In the genomic region with DNA sequence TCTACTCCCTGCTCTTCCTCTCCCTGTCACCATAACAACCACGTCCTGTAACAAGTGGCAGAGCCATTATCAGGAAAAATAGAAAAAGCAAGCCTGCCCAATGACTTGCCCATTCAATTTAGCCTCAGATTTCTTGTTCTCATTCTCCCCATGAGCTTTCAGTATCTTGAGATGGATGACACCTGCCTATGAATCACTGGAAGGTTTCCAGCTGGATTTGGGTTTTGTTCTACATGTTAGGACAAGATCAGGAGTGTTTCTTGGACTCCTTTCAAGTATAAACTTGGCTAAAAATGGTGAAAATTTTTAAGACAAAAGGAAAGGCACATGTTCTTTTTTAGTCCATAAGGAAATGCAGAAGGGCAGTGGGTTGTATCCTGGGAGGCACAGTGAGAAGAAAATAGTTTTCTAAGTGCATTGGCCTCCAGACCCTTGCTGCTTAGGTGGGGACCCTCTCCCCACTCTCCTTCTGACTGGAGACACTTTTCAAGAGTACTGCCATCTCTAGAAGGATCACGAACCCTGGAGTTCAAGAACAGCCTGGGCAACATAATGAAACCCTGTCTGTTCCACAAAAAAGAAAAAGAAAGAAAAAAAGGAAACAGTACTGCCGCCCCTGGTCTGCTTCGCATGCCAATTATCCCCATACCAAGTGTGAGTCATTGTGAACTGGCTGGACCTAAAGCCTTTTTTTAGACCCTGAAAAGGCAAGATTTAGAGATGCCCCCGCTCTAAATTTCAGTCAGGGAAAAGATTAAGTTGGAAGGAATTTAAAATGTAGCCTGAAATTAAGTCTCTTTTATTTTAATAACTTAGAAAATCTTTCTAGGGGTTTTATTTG, we compare ENCODE assay signal across 10 cellular contexts. TPM values are rescaled to one million over a fixed set of nuclear protein-coding genes. Genes with fewer than 3 reads are reported as not detected.
DNase-seq lines count a peak whose midpoint lies in the region; ATAC-seq and TF ChIP-seq lines count a peak whose summit lies in the region.
"Had no signal": no experiment of that assay in that cellular context is flagged by ENCODE, and none has a peak within 500 bp of the region (broad histone marks: within the 10 kb centered on the region; RNA-seq: fewer than 3 reads in every experiment).

No MANE protein-coding gene starts in this region.

- TF ChIP-seq CTCF in fibroblast of the aortic adventitia (IDR thresholded peaks at IDR 0.05; ENCODE audit: insufficient read depth, low read length) = no peak
- TF ChIP-seq CTCF in type B pancreatic cell (conservative IDR thresholded peaks at IDR 0.05) = no peak

- H3K4me3 Mint-ChIP-seq in type B pancreatic cell = no peak overlapping the region
- no peak overlapping the region for H3K4me3 Mint-ChIP-seq in activated naive CD8-positive, alpha-beta T cell treated with anti-CD3 and anti-CD28 coated beads for 36 hours
- no peak overlapping the region for H3K4me3 Mint-ChIP-seq in T-helper 17 cell
- H3K4me3 Mint-ChIP-seq: activated T-helper 1 cell treated with anti-CD3 and anti-CD28 coated beads, Interleukin-12 subunit alpha, Interleukin-12 subunit beta, Interleukin-2, Interleukin-4 antibody, amounts not matched to agents 30 ng/mL and 10 ng/mL and 1 ng/mL, durations not matched to agents 14 hours and 24 hours and 36 hours had no signal

- H3K27ac Mint-ChIP-seq in type B pancreatic cell (peak overlapping the region; percentile 34), T-helper 17 cell (no peak overlapping the region)
- H3K27ac Mint-ChIP-seq in activated naive CD8-positive, alpha-beta T cell treated with anti-CD3 and anti-CD28 coated beads for 36 hours = no peak overlapping the region
- H3K27ac Mint-ChIP-seq: activated T-helper 1 cell treated with anti-CD3 and anti-CD28 coated beads, Interleukin-12 subunit alpha, Interleukin-12 subunit beta, Interleukin-2, Interleukin-4 antibody, amounts not matched to agents 30 ng/mL and 10 ng/mL and 1 ng/mL, durations not matched to agents 14 hours and 24 hours and 36 hours had no signal

- H3K36me3 Mint-ChIP-seq in type B pancreatic cell (no peaks in the 10 kb centered on the region), T-helper 17 cell (ENCODE audit: low read depth) (no peaks in the 10 kb centered on the region)
- H3K36me3 Mint-ChIP-seq in activated naive CD8-positive, alpha-beta T cell treated with anti-CD3 and anti-CD28 coated beads for 36 hours = no peaks in the 10 kb centered on the region

- H3K4me1 Mint-ChIP-seq in type B pancreatic cell (ENCODE audit: unreplicated experiment) = peaks cover 10% of the 10 kb centered on the region
- H3K4me1 Mint-ChIP-seq in activated naive CD8-positive, alpha-beta T cell treated with anti-CD3 and anti-CD28 coated beads for 36 hours = no peaks in the 10 kb centered on the region
- H3K4me1 Mint-ChIP-seq in T-helper 17 cell = no peaks in the 10 kb centered on the region

- peak overlapping the region; percentile 16; the same call in 1 of the 2 replicates for H3K27ac ChIP-seq in SJCRH30

- no peaks in the 10 kb centered on the region for H3K27me3 ChIP-seq in SJCRH30

- peaks cover 17% of the 10 kb centered on the region for H3K4me1 ChIP-seq in SJCRH30

- H3K9me3 Mint-ChIP-seq in type B pancreatic cell = no peaks in the 10 kb centered on the region
- no peaks in the 10 kb centered on the region for H3K9me3 Mint-ChIP-seq in activated naive CD8-positive, alpha-beta T cell treated with anti-CD3 and anti-CD28 coated beads for 36 hours
- H3K9me3 Mint-ChIP-seq: activated T-helper 1 cell treated with anti-CD3 and anti-CD28 coated beads, Interleukin-12 subunit alpha, Interleukin-12 subunit beta, Interleukin-2, Interleukin-4 antibody, amounts not matched to agents 30 ng/mL and 10 ng/mL and 1 ng/mL, durations not matched to agents 14 hours and 24 hours and 36 hours had no signal

- no peaks in the 10 kb centered on the region for H3K36me3 ChIP-seq in SJCRH30

- ATAC-seq in T-helper 17 cell (no peak), HG02588 (IDR thresholded peaks at IDR 0.05; ENCODE audit: unreplicated experiment) (no peak)

- peaks cover 2% of the 10 kb centered on the region for H3K27me3 Mint-ChIP-seq in type B pancreatic cell
- peaks cover 10% of the 10 kb centered on the region for H3K27me3 Mint-ChIP-seq in activated naive CD8-positive, alpha-beta T cell treated with anti-CD3 and anti-CD28 coated beads for 36 hours
- peaks cover 12% of the 10 kb centered on the region for H3K27me3 Mint-ChIP-seq in T-helper 17 cell

- H3K4me3 ChIP-seq in SJCRH30 (peak overlapping the region; percentile 33), fibroblast of the aortic adventitia (ENCODE audit: low read depth, low read length) (no peak overlapping the region)

- H3K9me3 ChIP-seq in SJCRH30 (replicated peaks) (no peaks in the 10 kb centered on the region), T-helper 17 cell (ENCODE audit: control insufficient read depth, low read length, poor library complexity, severe bottlenecking) (no peaks in the 10 kb centered on the region)

- DNase-seq in NCI-H1436 (lab: John Stamatoyannopoulos, UW) = peak; percentile 30
- no peak for DNase-seq in NCI-H1436 treated with DMSO at 0.1 percent for 48 hours (lab: John Stamatoyannopoulos, UW)
- DNase-seq in SJCRH30 = peak in 1 of 2 experiments; percentile 32
- peak; percentile 96 for DNase-seq in fibroblast of the aortic adventitia (ENCODE audit: low read depth)
- DNase-seq in type B pancreatic cell (ENCODE audit: extremely low spot score, unreplicated experiment) = no peak
- no peak for DNase-seq in activated naive CD8-positive, alpha-beta T cell treated with anti-CD3 and anti-CD28 coated beads for 36 hours
- no peak for DNase-seq in T-helper 17 cell
- DNase-seq: MM.1S had no signal

RNA-seq across cellular contexts. Expression of a gene that starts 51.0 kb away (rescaled TPM):
- not detected in 2 replicates for total RNA-seq in SJCRH30 (2014; rRNA removed; shearing (Covaris generic))
- total RNA-seq in fibroblast of the aortic adventitia (ENCODE audit: low replicate concordance) (not detected in 2 replicates), type B pancreatic cell (ENCODE audit: low replicate concordance) (0.40 TPM in 1 of 2 replicates, not detected in the other), T-helper 17 cell (not detected)
- not detected for total RNA-seq in activated naive CD8-positive, alpha-beta T cell treated with anti-CD3 and anti-CD28 coated beads for 36 hours
- total RNA-seq: activated T-helper 1 cell treated with anti-CD3 and anti-CD28 coated beads, Interleukin-12 subunit alpha, Interleukin-12 subunit beta, Interleukin-2, Interleukin-4 antibody, amounts not matched to agents 30 ng/mL and 10 ng/mL and 1 ng/mL, durations not matched to agents 14 hours and 24 hours and 36 hours had no signal

Comparison
In these comparisons a context has a peak if more than half of its experiments do, and no peak if none do; other contexts are left out.
1. DNase-seq: peak in NCI-H1436 (single experiment) and fibroblast of the aortic adventitia (single experiment); none in NCI-H1436 treated with DMSO at 0.1 percent for 48 hours (single experiment), type B pancreatic cell (single experiment), activated naive CD8-positive, alpha-beta T cell treated with anti-CD3 and anti-CD28 coated beads for 36 hours (single experiment) and T-helper 17 cell (0 of 3).